ENCODE assay signal across 19 cellular contexts in genomic region chr5:125756456-125756855, GRCh38.
"Had no signal": no experiment of that assay in that cellular context is flagged by ENCODE, and none has a peak within 500 bp of the region (broad histone marks: within the 10 kb centered on the region; RNA-seq: fewer than 3 reads in every experiment).

No MANE protein-coding gene starts in this region.

- H3K36me3 Mint-ChIP-seq: naive B cell had no signal

- H3K27me3 ChIP-seq: brain microvascular endothelial cell, hepatocyte, transverse colon had no signal

- H3K4me1 Mint-ChIP-seq: activated CD4-positive, alpha-beta T cell treated with anti-CD3 and anti-CD28 coated beads, Interleukin-2, amount 10 ng/mL, durations not matched to agents 24 days and 14 days had no signal

- H3K27ac Mint-ChIP-seq: activated CD4-positive, alpha-beta T cell treated with anti-CD3 and anti-CD28 coated beads, Interleukin-2, amount 10 ng/mL, durations not matched to agents 24 days and 14 days; activated CD8-positive, alpha-beta T cell treated with anti-CD3 and anti-CD28 coated beads, Interleukin-2, amount 10 ng/mL, durations not matched to agents 7 days and 5 days; activated naive CD4-positive, alpha-beta T cell treated with anti-CD3 and anti-CD28 coated beads for 36 hours; activated T-cell treated with anti-CD3 and anti-CD28 coated beads, Interleukin-2, amount 50 U/mL, for 24 hours; dendritic cell treated with granulocyte-macrophage colony-stimulating factor and Interleukin-4, amounts not matched to agents 40 ng/mL and 50 ng/mL, for 4 days; effector memory CD8-positive, alpha-beta T cell; naive B cell; progenitor cell of endocrine pancreas; T-helper 1 cell treated with Interleukin-12 subunit alpha and Interleukin-12 subunit beta and Interleukin-4 antibody, amounts not matched to agents 30 μg/mL and 1 μg/mL, for 36 hours had no signal

- H3K36me3 ChIP-seq: brain microvascular endothelial cell, transverse colon had no signal

- H3K9me3 Mint-ChIP-seq: activated CD4-positive, alpha-beta T cell treated with anti-CD3 and anti-CD28 coated beads, Interleukin-2, amount 10 ng/mL, durations not matched to agents 24 days and 14 days had no signal

- H3K4me2 ChIP-seq: hepatocyte had no signal

- ATAC-seq: activated CD8-positive, alpha-beta T cell treated with anti-CD3 and anti-CD28 coated beads, Interleukin-2, amount 10 ng/mL, durations not matched to agents 7 days and 5 days; effector memory CD8-positive, alpha-beta T cell; left cardiac atrium; mucosa of descending colon; stimulated activated naive CD8-positive, alpha-beta T cell treated with anti-CD3 and anti-CD28 coated beads, Interleukin-15, Interleukin-2, amounts not matched to agents 100 U/mL and 50 U/mL, for 24 hours had no signal

- H3K79me2 ChIP-seq: hepatocyte had no signal

- H3K4me3 ChIP-seq: hepatocyte, mucosa of descending colon, transverse colon had no signal

- H3K27ac ChIP-seq: brain microvascular endothelial cell, hepatocyte, transverse colon had no signal

- H3K4me3 Mint-ChIP-seq: activated CD4-positive, alpha-beta T cell treated with anti-CD3 and anti-CD28 coated beads, Interleukin-2, amount 10 ng/mL, durations not matched to agents 24 days and 14 days; activated CD8-positive, alpha-beta T cell treated with anti-CD3 and anti-CD28 coated beads, Interleukin-2, amount 10 ng/mL, durations not matched to agents 7 days and 5 days; activated naive CD4-positive, alpha-beta T cell treated with anti-CD3 and anti-CD28 coated beads for 36 hours; activated T-cell treated with anti-CD3 and anti-CD28 coated beads, Interleukin-2, amount 50 U/mL, for 24 hours; dendritic cell treated with granulocyte-macrophage colony-stimulating factor and Interleukin-4, amounts not matched to agents 40 ng/mL and 50 ng/mL, for 4 days; effector memory CD8-positive, alpha-beta T cell; naive B cell; neural crest cell; T-helper 1 cell treated with Interleukin-12 subunit alpha and Interleukin-12 subunit beta and Interleukin-4 antibody, amounts not matched to agents 30 μg/mL and 1 μg/mL, for 36 hours had no signal

- H3K9me3 ChIP-seq: mucosa of descending colon had no signal

- H3K4me1 ChIP-seq: transverse colon had no signal

- DNase-seq: activated CD4-positive, alpha-beta T cell treated with anti-CD3 and anti-CD28 coated beads, Interleukin-2, amount 10 ng/mL, durations not matched to agents 24 days and 14 days; activated CD8-positive, alpha-beta T cell treated with anti-CD3 and anti-CD28 coated beads, Interleukin-2, amount 10 ng/mL, durations not matched to agents 7 days and 5 days; activated naive CD4-positive, alpha-beta T cell treated with anti-CD3 and anti-CD28 coated beads for 36 hours; activated T-cell treated with anti-CD3 and anti-CD28 coated beads, Interleukin-2, amount 50 U/mL, for 24 hours; aorta; brain microvascular endothelial cell; effector memory CD8-positive, alpha-beta T cell; left cardiac atrium; mesenchymal stem cell; mucosa of descending colon; naive B cell; stimulated activated CD4-positive, alpha-beta T cell treated with anti-CD3 and anti-CD28 coated beads, Interleukin-2, amount 100 ng/mL, for 24 hours; stimulated activated naive CD8-positive, alpha-beta T cell treated with anti-CD3 and anti-CD28 coated beads, Interleukin-15, Interleukin-2, amounts not matched to agents 100 U/mL and 50 U/mL, for 24 hours; transverse colon had no signal

- H3K27me3 Mint-ChIP-seq: activated CD4-positive, alpha-beta T cell treated with anti-CD3 and anti-CD28 coated beads, Interleukin-2, amount 10 ng/mL, durations not matched to agents 24 days and 14 days; activated T-cell treated with anti-CD3 and anti-CD28 coated beads, Interleukin-2, amount 50 U/mL, for 24 hours; dendritic cell treated with granulocyte-macrophage colony-stimulating factor and Interleukin-4, amounts not matched to agents 40 ng/mL and 50 ng/mL, for 4 days; effector memory CD8-positive, alpha-beta T cell; progenitor cell of endocrine pancreas had no signal

- H2AFZ ChIP-seq: hepatocyte had no signal
